ENCODE assay signal across 1 cellular context in the genomic region with DNA sequence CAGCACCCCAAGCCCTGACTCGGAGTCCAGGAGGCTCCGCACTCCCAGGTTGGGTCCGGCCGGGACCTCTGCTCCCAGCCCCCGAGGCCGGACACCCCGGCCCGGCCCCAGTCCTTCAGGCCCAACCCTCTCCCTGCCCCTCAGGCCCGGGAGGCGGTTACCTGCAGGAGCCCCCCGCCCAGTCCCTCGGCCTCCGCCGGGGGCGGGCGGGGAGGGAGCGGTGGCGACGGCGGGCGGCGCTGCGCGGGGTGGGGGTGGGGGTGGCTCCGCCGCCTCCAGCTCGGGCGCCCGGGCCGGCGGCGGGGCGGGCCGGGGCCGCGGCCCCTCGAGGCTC.
TF ChIP-seq lines count a peak whose summit lies in the region.

No MANE protein-coding gene starts in this region.

TF ChIP-seq in endothelial cell of umbilical vein, 7 proteins besides CTCF, POLR2A, EP300 and RAD21 (continued from another document):
- TF ChIP-seq GATA2 (IDR thresholded peaks at IDR 0.05; ENCODE audit: insufficient read depth, insufficient read length, low read depth, low read length): no peak
- TF ChIP-seq, protein P1, sequence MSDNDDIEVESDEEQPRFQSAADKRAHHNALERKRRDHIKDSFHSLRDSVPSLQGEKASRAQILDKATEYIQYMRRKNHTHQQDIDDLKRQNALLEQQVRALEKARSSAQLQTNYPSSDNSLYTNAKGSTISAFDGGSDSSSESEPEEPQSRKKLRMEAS (IDR thresholded peaks at IDR 0.05; ENCODE audit: insufficient read depth, insufficient read length): no peak
- no peak for TF ChIP-seq JUN (IDR thresholded peaks at IDR 0.05; ENCODE audit: borderline replicate concordance, insufficient read depth, insufficient read length, low read depth)
- TF ChIP-seq EZH2 (IDR thresholded peaks at IDR 0.05; ENCODE audit: borderline replicate concordance, low read depth, low read length, severe bottlenecking): no peak
- TF ChIP-seq FOS (IDR thresholded peaks at IDR 0.05; ENCODE audit: borderline replicate concordance, insufficient read depth, low read length): no peak
